10 cellular contexts compared by ENCODE assay signal in genomic region chr2:69572640-69573039, GRCh38.
DNase-seq lines count a peak whose midpoint lies in the region; ATAC-seq and TF ChIP-seq lines count a peak whose summit lies in the region.
"Had no signal": no experiment of that assay in that cellular context is flagged by ENCODE, and none has a peak within 500 bp of the region (broad histone marks: within the 10 kb centered on the region; RNA-seq: fewer than 3 reads in every experiment).

No MANE protein-coding gene starts in this region.

- intact Hi-C loops in left lung (cut with DNase I), result no loop called here

- H3K4me1 ChIP-seq in left lung, result peaks cover 0 to 57% of the 10 kb centered on the region in 2 donors

- peak; percentile 92 for ATAC-seq in left lung
- ATAC-seq in GM21526 (IDR thresholded peaks at IDR 0.05; ENCODE audit: low FRiP score, unreplicated experiment), result no peak

- H3K27ac ChIP-seq in 22Rv1, result peak overlapping the region; percentile 71; the same call in 1 of the 2 replicates
- peak overlapping the region; percentile 19 for H3K27ac ChIP-seq in brain microvascular endothelial cell
- H3K27ac ChIP-seq in left lung, result peak overlapping the region; percentile 65 to 68

- TF ChIP-seq CTCF in 22Rv1 (IDR thresholded peaks at IDR 0.05) (no peak), brain microvascular endothelial cell (IDR thresholded peaks at IDR 0.05; ENCODE audit: low read depth, low read length, missing control alignments) (no peak), left lung (IDR thresholded peaks at IDR 0.05) (no peak)

- DNase-seq in EH (ENCODE audit: low read depth) (peak; percentile 59), brain microvascular endothelial cell (peak; percentile 60), left lung (peak in 1 of 2 donors; percentile 59), RPMI8226 (no peak)
- DNase-seq in NK-92 treated with Interleukin-12 subunit alpha and Interleukin-12 subunit beta, amount 100 ng/mL, for 24 hours (lab: John Stamatoyannopoulos, UW), result no peak
- no peak for DNase-seq in stimulated activated CD4-positive, alpha-beta T cell treated with anti-CD3 and anti-CD28 coated beads, Interleukin-12 subunit alpha, Interleukin-12 subunit beta, amount 100 ng/mL, for 4 hours
- DNase-seq: COR-L47, NCI-H69 had no signal

- H3K4me3 ChIP-seq in brain microvascular endothelial cell (ENCODE audit: low read depth, low read length) (no peak overlapping the region), left lung (no peak overlapping the region)

- in situ Hi-C loops in brain microvascular endothelial cell (cut with HindIII; ENCODE audit: low pct_ligation_motif_present, low sequenced_read_pairs), result no loop called here

- H3K27me3 ChIP-seq in brain microvascular endothelial cell (replicated peaks) (no peaks in the 10 kb centered on the region), left lung (no peaks in the 10 kb centered on the region)

- H3K36me3 ChIP-seq in brain microvascular endothelial cell (replicated peaks) (no peaks in the 10 kb centered on the region), left lung (no peaks in the 10 kb centered on the region)

- no peaks in the 10 kb centered on the region for H3K9me3 ChIP-seq in left lung

Comparison
In these comparisons a context has a peak if more than half of its experiments do, and no peak if none do; other contexts are left out.
1. H3K27ac ChIP-seq: peak in every context shown above with its lines; median percentile 71 in 22Rv1; 66 in left lung; 19 in brain microvascular endothelial cell.
2. DNase-seq: peak in EH (single experiment) and brain microvascular endothelial cell (single experiment); none in RPMI8226 (single experiment), NK-92 treated with Interleukin-12 subunit alpha and Interleukin-12 subunit beta, amount 100 ng/mL, for 24 hours (single experiment) and stimulated activated CD4-positive, alpha-beta T cell treated with anti-CD3 and anti-CD28 coated beads, Interleukin-12 subunit alpha, Interleukin-12 subunit beta, amount 100 ng/mL, for 4 hours (single experiment).